Comparison of ENCODE assay signal across 8 cellular contexts in genomic region chr2:199463708-199464613, GRCh38. TPM values are rescaled to one million over a fixed set of nuclear protein-coding genes. Genes with fewer than 3 reads are reported as not detected.
A peak's percentile ranks its signal among the peaks of the same experiment; 100 is the strongest.
DNase-seq lines count a peak whose midpoint lies in the region; ATAC-seq and TF ChIP-seq lines count a peak whose summit lies in the region.

No MANE protein-coding gene starts in this region.

- CTCF ChIA-PET in HCT116 (lab: Charles Lee): interaction anchor here (1.4 to 1.8 kb wide), 2 partner anchors 8 to 25 kb away, joined by 4 to 9 read pairs; no protein-coding TSS in a partner anchor

- H3K27ac Mint-ChIP-seq in activated T-cell treated with anti-CD3 and anti-CD28 coated beads, Interleukin-2, amount 50 U/mL, for 72 hours: no peak overlapping the region

- peaks cover 4% of the 10 kb centered on the region in 2 donors for H3K36me3 Mint-ChIP-seq in activated T-cell treated with anti-CD3 and anti-CD28 coated beads, Interleukin-2, amount 50 U/mL, for 72 hours (ENCODE audit: insufficient read depth in 2 of 2)

- H3K4me3 ChIP-seq in HCT116 (replicated peaks in 1 of 2; ENCODE audit: low read depth in 1 of 2, low read length in 2 of 2) (peak overlapping the region; percentile 44 to 59), iPS-15b (ENCODE audit: low read depth, low read length) (peak overlapping the region; percentile 66), spleen (peak overlapping the region in 7 of 8 donors; percentile 30 to 69 (median 41))

- POLR2A ChIA-PET in HCT116 (lab: Charles Lee): no interaction called here

- H3K27me3 ChIP-seq in HCT116 (ENCODE audit: insufficient read depth, low read length) (no peaks in the 10 kb centered on the region), iPS-15b (ENCODE audit: control insufficient read depth, insufficient read depth, low read length) (peaks cover 82% of the 10 kb centered on the region), spleen (replicated peaks in 1 of 7) (peaks cover 43 to 100% (median 92%) of the 10 kb centered on the region in 7 donors)

- peaks cover 79% of the 10 kb centered on the region for H3K27me3 Mint-ChIP-seq in activated T-cell treated with anti-CD3 and anti-CD28 coated beads, Interleukin-2, amount 50 U/mL, for 72 hours (ENCODE audit: low read depth)

- H3K9ac ChIP-seq in HCT116 (ENCODE audit: low read length) (peak overlapping the region; percentile 62; the same call in 1 of the 2 replicates), iPS-15b (ENCODE audit: low read depth, low read length) (no peak overlapping the region)

- no peaks in the 10 kb centered on the region for H3K9me2 ChIP-seq in HCT116 (ENCODE audit: insufficient read depth)

- H4K20me1 ChIP-seq in HCT116 (ENCODE audit: insufficient read depth): no peaks in the 10 kb centered on the region

- TF ChIP-seq CTCF in HCT116 (IDR thresholded peaks at IDR 0.05 in 2 of 3, conservative IDR thresholded peaks at IDR 0.05 in 1 of 3; ENCODE audit: borderline replicate concordance in 1 of 3, insufficient read depth in 1 of 3, low read depth in 2 of 3, low read length in 2 of 3) (no peak; a peak in 1 of 6 replicates), spleen (IDR thresholded peaks at IDR 0.05 in 8 of 11, conservative IDR thresholded peaks at IDR 0.05 in 3 of 11) (peak in 1 of 11 experiments; percentile 12)

- no peak for ATAC-seq in HCT116
- no peak for ATAC-seq in activated T-cell treated with anti-CD3 and anti-CD28 coated beads, Interleukin-2, amount 50 U/mL, for 72 hours (replicated peaks in 1 of 2)
- no peak for ATAC-seq in GM21526 (IDR thresholded peaks at IDR 0.05; ENCODE audit: low FRiP score, unreplicated experiment)
- no peak for ATAC-seq in HG03460 (IDR thresholded peaks at IDR 0.05; ENCODE audit: unreplicated experiment)

- no peaks in the 10 kb centered on the region for H3K9me3 ChIP-seq in HCT116 (ENCODE audit: control insufficient read depth in 1 of 2, insufficient read depth in 1 of 2, low read depth in 1 of 2, low read length in 2 of 2)
- H3K9me3 ChIP-seq in iPS-15b (ENCODE audit: control insufficient read depth, insufficient read depth, low read length): no peaks in the 10 kb centered on the region
- H3K9me3 ChIP-seq in spleen: peaks cover 0 to 26% (median 0%) of the 10 kb centered on the region in 8 donors

- WGBS in spleen, 5 donors: 5 to 11% (median 7%) methylated on average over 43 to 66 of the region's 66 CpGs

- H3K27ac ChIP-seq in HCT116 (ENCODE audit: low read depth, low read length): no peak overlapping the region
- no peak overlapping the region for H3K27ac ChIP-seq in spleen

- no peak for TF ChIP-seq RAD21 in HCT116 (IDR thresholded peaks at IDR 0.05; ENCODE audit: low read depth)

- peak overlapping the region; percentile 82 for H2AFZ ChIP-seq in HCT116 (ENCODE audit: low read depth, low read length, poor library complexity, severe bottlenecking)

- peak overlapping the region; percentile 89 for H3K4me2 ChIP-seq in HCT116 (ENCODE audit: low read length)

- H3K4me3 Mint-ChIP-seq in activated T-cell treated with anti-CD3 and anti-CD28 coated beads, Interleukin-2, amount 50 U/mL, for 72 hours: peak overlapping the region; percentile 70 to 79

- no peaks in the 10 kb centered on the region; the same call in 1 of the 2 replicates for H3K79me2 ChIP-seq in HCT116 (ENCODE audit: insufficient read depth, low read length)

- RAD21 ChIA-PET in HCT116 (lab: Charles Lee; ENCODE audit: low non-redundant PET in 1 of 2, low total read pairs in 2 of 2, uncharacterized antibody in 2 of 2, unreplicated experiment in 2 of 2): no interaction called here

- no TSS peak for BruUV-seq in HCT116 (replicated peaks; lab: Mats Ljungman, UMichigan)

- H3K36me3 ChIP-seq in HCT116 (ENCODE audit: control insufficient read depth in 1 of 2, insufficient read depth in 2 of 2, low read length in 2 of 2): no peaks in the 10 kb centered on the region
- no peaks in the 10 kb centered on the region for H3K36me3 ChIP-seq in iPS-15b (ENCODE audit: control insufficient read depth, insufficient read depth, low read length)
- no peaks in the 10 kb centered on the region for H3K36me3 ChIP-seq in spleen

- H3K4me1 ChIP-seq in HCT116 (ENCODE audit: control insufficient read depth in 1 of 2, insufficient read depth in 2 of 2, low read length in 2 of 2): peaks cover 5 to 19% of the 10 kb centered on the region in 2 experiments; a peak in 3 of 4 replicates
- peaks cover 5% of the 10 kb centered on the region for H3K4me1 ChIP-seq in iPS-15b (ENCODE audit: control insufficient read depth, insufficient read depth, low read length)
- peaks cover 7 to 52% (median 42%) of the 10 kb centered on the region in 6 donors for H3K4me1 ChIP-seq in spleen

- TF ChIP-seq POLR2A in HCT116 (IDR thresholded peaks at IDR 0.05; ENCODE audit: borderline replicate concordance, extremely low read depth, insufficient read depth, insufficient read length) (no peak), spleen (IDR thresholded peaks at IDR 0.05) (no peak)

- H3K9me3 Mint-ChIP-seq in activated T-cell treated with anti-CD3 and anti-CD28 coated beads, Interleukin-2, amount 50 U/mL, for 72 hours: no peaks in the 10 kb centered on the region

- peaks cover 31% of the 10 kb centered on the region for H3K4me1 Mint-ChIP-seq in activated T-cell treated with anti-CD3 and anti-CD28 coated beads, Interleukin-2, amount 50 U/mL, for 72 hours (ENCODE audit: low read depth)

- DNase-seq in HCT116 (ENCODE audit: low read depth, low spot score): no peak
- DNase-seq in activated T-cell treated with anti-CD3 and anti-CD28 coated beads, Interleukin-2, amount 50 U/mL, for 72 hours: no peak
- DNase-seq in spleen: peak; percentile 77
- DNase-seq in stimulated activated naive CD4-positive, alpha-beta T cell treated with Interleukin-2 at 50 U/mL for 16 hours (lab: John Stamatoyannopoulos, UW): no peak
- DNase-seq in NCI-H2171 treated with DMSO at 0.1 percent for 48 hours (lab: John Stamatoyannopoulos, UW): no peak

- intact Hi-C loops in HCT116 (cut with micrococcal nuclease) (no loop called here), spleen (cut with DNase I; ENCODE audit: low total_unique reads) (no loop called here)

TF ChIP-seq in HCT116, 20 proteins besides CTCF, POLR2A, EP300 and RAD21:
- TF ChIP-seq REST (IDR thresholded peaks at IDR 0.05; ENCODE audit: low read depth): no peak
- TF ChIP-seq JUND (IDR thresholded peaks at IDR 0.05): no peak
- TF ChIP-seq FOSL1 (IDR thresholded peaks at IDR 0.05; ENCODE audit: low read depth): no peak
- TF ChIP-seq EZH2 (IDR thresholded peaks at IDR 0.05): no peak
- TF ChIP-seq SIN3A (IDR thresholded peaks at IDR 0.05; ENCODE audit: low read depth): no peak
- no peak for TF ChIP-seq TCF7L2 (IDR thresholded peaks at IDR 0.05; ENCODE audit: borderline replicate concordance, extremely low read depth, insufficient read depth, insufficient read length)
- TF ChIP-seq ZFX (IDR thresholded peaks at IDR 0.05): no peak
- no peak for TF ChIP-seq ZBTB33 (IDR thresholded peaks at IDR 0.05; ENCODE audit: extremely low read depth, insufficient replicate concordance, low read length)
- TF ChIP-seq SRF (IDR thresholded peaks at IDR 0.05; ENCODE audit: low read depth): no peak
- no peak for TF ChIP-seq POLR2AphosphoS5 (IDR thresholded peaks at IDR 0.05; ENCODE audit: low read depth, low read length)
- no peak for TF ChIP-seq EGR1 (IDR thresholded peaks at IDR 0.05; ENCODE audit: low read depth)
- TF ChIP-seq CBX3 (IDR thresholded peaks at IDR 0.05; ENCODE audit: low read depth): no peak

RNA-seq across cellular contexts. Expression of gene SATB2, which starts 6.2 kb away (rescaled TPM):
- total RNA-seq in HCT116 (2021; ENCODE audit: unreplicated experiment): 13.8 TPM
- polyA plus RNA-seq in HCT116 (2012): 3.9 and 4.0 TPM in 2 replicates
- under 1 TPM; 0.65 to 0.82 TPM for total RNA-seq in activated T-cell treated with anti-CD3 and anti-CD28 coated beads, Interleukin-2, amount 50 U/mL, for 72 hours
- 1 to 10 TPM; 1.9 to 3.0 (median 2.7) TPM for total RNA-seq in spleen
- polyA plus RNA-seq in spleen: under 1 TPM; 0.39 to 0.58 (median 0.50) TPM
